1 cellular context compared by ENCODE assay signal in the genomic region with DNA sequence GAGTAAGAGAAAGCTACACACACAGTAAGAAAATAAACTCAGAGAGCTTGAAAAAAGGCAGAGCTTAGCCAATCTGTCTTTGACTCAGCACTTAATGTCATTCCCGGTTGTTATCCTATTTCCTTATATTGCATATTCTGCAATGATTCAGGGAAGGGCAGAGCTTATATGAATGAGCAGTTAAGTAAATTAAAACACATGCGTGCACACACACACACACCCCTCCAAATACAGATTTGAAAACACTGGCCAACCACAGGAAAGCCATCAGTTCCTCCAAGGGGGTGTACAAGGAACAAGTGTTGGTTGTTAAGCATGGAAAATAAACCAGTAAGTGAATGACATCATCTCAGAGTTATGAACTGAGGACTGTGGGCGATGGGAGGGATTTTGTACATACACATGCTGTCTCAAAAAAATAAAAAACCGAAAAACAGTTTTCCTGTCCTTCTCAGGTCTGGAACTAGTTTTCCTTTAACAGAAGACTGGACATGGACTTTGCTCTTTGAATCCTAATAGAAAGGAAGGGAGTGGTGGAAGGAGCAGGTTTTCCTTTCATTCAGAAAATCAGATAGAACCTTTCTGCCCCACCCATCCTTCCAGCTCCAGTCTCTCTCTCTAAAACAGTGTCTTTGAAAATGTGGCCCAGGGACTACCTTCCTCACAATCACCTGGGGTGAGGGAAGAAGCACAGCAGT.
TF ChIP-seq lines count a peak whose summit lies in the region.

No MANE protein-coding gene starts in this region.

TF ChIP-seq in SK-N-SH treated with all-trans-retinoic acid at 6 μM for 48 hours, 23 proteins besides CTCF, POLR2A, EP300 and RAD21 (continued from another document):
- TF ChIP-seq, protein P1, sequence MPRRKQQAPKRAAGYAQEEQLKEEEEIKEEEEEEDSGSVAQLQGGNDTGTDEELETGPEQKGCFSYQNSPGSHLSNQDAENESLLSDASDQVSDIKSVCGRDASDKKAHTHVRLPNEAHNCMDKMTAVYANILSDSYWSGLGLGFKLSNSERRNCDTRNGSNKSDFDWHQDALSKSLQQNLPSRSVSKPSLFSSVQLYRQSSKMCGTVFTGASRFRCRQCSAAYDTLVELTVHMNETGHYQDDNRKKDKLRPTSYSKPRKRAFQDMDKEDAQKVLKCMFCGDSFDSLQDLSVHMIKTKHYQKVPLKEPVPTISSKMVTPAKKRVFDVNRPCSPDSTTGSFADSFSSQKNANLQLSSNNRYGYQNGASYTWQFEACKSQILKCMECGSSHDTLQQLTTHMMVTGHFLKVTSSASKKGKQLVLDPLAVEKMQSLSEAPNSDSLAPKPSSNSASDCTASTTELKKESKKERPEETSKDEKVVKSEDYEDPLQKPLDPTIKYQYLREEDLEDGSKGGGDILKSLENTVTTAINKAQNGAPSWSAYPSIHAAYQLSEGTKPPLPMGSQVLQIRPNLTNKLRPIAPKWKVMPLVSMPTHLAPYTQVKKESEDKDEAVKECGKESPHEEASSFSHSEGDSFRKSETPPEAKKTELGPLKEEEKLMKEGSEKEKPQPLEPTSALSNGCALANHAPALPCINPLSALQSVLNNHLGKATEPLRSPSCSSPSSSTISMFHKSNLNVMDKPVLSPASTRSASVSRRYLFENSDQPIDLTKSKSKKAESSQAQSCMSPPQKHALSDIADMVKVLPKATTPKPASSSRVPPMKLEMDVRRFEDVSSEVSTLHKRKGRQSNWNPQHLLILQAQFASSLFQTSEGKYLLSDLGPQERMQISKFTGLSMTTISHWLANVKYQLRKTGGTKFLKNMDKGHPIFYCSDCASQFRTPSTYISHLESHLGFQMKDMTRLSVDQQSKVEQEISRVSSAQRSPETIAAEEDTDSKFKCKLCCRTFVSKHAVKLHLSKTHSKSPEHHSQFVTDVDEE (CRISPR knock-in tag; IDR thresholded peaks at IDR 0.05): no peak
- TF ChIP-seq ESRRG (CRISPR knock-in tag; IDR thresholded peaks at IDR 0.05) (no peak), OSR1 (CRISPR knock-in tag; IDR thresholded peaks at IDR 0.05) (no peak), CSDC2 (CRISPR knock-in tag; IDR thresholded peaks at IDR 0.05) (no peak), ZNF70 (CRISPR knock-in tag; IDR thresholded peaks at IDR 0.05) (no peak)
- TF ChIP-seq, protein P2, sequence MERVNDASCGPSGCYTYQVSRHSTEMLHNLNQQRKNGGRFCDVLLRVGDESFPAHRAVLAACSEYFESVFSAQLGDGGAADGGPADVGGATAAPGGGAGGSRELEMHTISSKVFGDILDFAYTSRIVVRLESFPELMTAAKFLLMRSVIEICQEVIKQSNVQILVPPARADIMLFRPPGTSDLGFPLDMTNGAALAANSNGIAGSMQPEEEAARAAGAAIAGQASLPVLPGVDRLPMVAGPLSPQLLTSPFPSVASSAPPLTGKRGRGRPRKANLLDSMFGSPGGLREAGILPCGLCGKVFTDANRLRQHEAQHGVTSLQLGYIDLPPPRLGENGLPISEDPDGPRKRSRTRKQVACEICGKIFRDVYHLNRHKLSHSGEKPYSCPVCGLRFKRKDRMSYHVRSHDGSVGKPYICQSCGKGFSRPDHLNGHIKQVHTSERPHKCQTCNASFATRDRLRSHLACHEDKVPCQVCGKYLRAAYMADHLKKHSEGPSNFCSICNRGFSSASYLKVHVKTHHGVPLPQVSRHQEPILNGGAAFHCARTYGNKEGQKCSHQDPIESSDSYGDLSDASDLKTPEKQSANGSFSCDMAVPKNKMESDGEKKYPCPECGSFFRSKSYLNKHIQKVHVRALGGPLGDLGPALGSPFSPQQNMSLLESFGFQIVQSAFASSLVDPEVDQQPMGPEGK (CRISPR knock-in tag; IDR thresholded peaks at IDR 0.05; ENCODE audit: borderline replicate concordance): no peak
